Comparison of ENCODE assay signal across 13 cellular contexts in genomic region chr6:138979813-138980668, GRCh38. TPM values are rescaled to one million over a fixed set of nuclear protein-coding genes. Genes with fewer than 3 reads are reported as not detected.
DNase-seq lines count a peak whose midpoint lies in the region; ATAC-seq and TF ChIP-seq lines count a peak whose summit lies in the region.
"Had no signal": no experiment of that assay in that cellular context is flagged by ENCODE, and none has a peak within 500 bp of the region (broad histone marks: within the 10 kb centered on the region; RNA-seq: fewer than 3 reads in every experiment).

No MANE protein-coding gene starts in this region.

- POLR2A ChIA-PET in WTC11 (lab: Charles Lee): interaction anchor here (0.7 kb wide), 2 partner anchors 145 to 162 kb away, joined by 3 to 12 read pairs; no protein-coding TSS in a partner anchor

- H3K27me3 Mint-ChIP-seq in CD14-positive monocyte (ENCODE audit: low read depth in 3 of 3) (no peaks in the 10 kb centered on the region), WTC11 (ENCODE audit: low read depth) (no peaks in the 10 kb centered on the region)
- H3K27me3 Mint-ChIP-seq: activated naive CD4-positive, alpha-beta T cell treated with anti-CD3 and anti-CD28 coated beads, Interleukin-2, amount 10 ng/mL, durations not matched to agents 7 days and 5 days had no signal

- CTCF ChIA-PET in WTC11 (lab: Charles Lee): no interaction called here

- DNase-seq in CD14-positive monocyte (ENCODE audit: low spot score): no peak
- DNase-seq in WTC11 (ENCODE audit: low spot score): no peak
- no peak for DNase-seq in NCI-H1417 (lab: John Stamatoyannopoulos, UW)
- no peak for DNase-seq in activated naive CD4-positive, alpha-beta T cell treated with anti-CD3 and anti-CD28 coated beads, Interleukin-2, amount 50 U/mL, for 16 hours
- no peak for DNase-seq in anterior cingulate cortex (lab: John Stamatoyannopoulos, UW)
- DNase-seq in NCI-H2029 (lab: John Stamatoyannopoulos, UW): no peak
- DNase-seq: activated naive CD4-positive, alpha-beta T cell treated with anti-CD3 and anti-CD28 coated beads, Interleukin-2, amount 10 ng/mL, durations not matched to agents 7 days and 5 days; DMS79; esophagus squamous epithelium; Kasumi-1; stimulated activated naive CD4-positive, alpha-beta T cell treated with Interleukin-2 at 50 U/mL for 16 hours had no signal

- H3K4me1 Mint-ChIP-seq in CD14-positive monocyte (peaks cover 29% of the 10 kb centered on the region), WTC11 (peaks cover 56% of the 10 kb centered on the region)

- ATAC-seq in GM21360 (IDR thresholded peaks at IDR 0.05; ENCODE audit: unreplicated experiment): peak; percentile 63
- ATAC-seq in HG03378 (IDR thresholded peaks at IDR 0.05; ENCODE audit: unreplicated experiment): peak; percentile 65
- ATAC-seq in WTC11: no peak

- peak overlapping the region; percentile 1 to 85 (median 34) for H3K27ac Mint-ChIP-seq in CD14-positive monocyte
- H3K27ac Mint-ChIP-seq in WTC11: peak overlapping the region; percentile 26
- H3K27ac Mint-ChIP-seq: activated naive CD4-positive, alpha-beta T cell treated with anti-CD3 and anti-CD28 coated beads, Interleukin-2, amount 10 ng/mL, durations not matched to agents 7 days and 5 days had no signal

- intact Hi-C loops in CD14-positive monocyte (cut with micrococcal nuclease): loop anchor here in 1 of 2 donors (10.0 kb wide), 1 partner anchor 165 kb away; no protein-coding TSS in a partner anchor

- H3K4me3 Mint-ChIP-seq in CD14-positive monocyte (no peak overlapping the region), WTC11 (no peak overlapping the region)
- H3K4me3 Mint-ChIP-seq: activated naive CD4-positive, alpha-beta T cell treated with anti-CD3 and anti-CD28 coated beads, Interleukin-2, amount 10 ng/mL, durations not matched to agents 7 days and 5 days had no signal

- TF ChIP-seq CTCF in CD14-positive monocyte (IDR thresholded peaks at IDR 0.05) (no peak), WTC11 (IDR thresholded peaks at IDR 0.05) (no peak)

- H3K36me3 Mint-ChIP-seq in CD14-positive monocyte: no peaks in the 10 kb centered on the region
- H3K36me3 Mint-ChIP-seq in WTC11: no peaks in the 10 kb centered on the region
- H3K36me3 Mint-ChIP-seq: activated naive CD4-positive, alpha-beta T cell treated with anti-CD3 and anti-CD28 coated beads, Interleukin-2, amount 10 ng/mL, durations not matched to agents 7 days and 5 days had no signal

- H3K9me3 Mint-ChIP-seq in CD14-positive monocyte (no peaks in the 10 kb centered on the region), WTC11 (no peaks in the 10 kb centered on the region)
- H3K9me3 Mint-ChIP-seq: activated naive CD4-positive, alpha-beta T cell treated with anti-CD3 and anti-CD28 coated beads, Interleukin-2, amount 10 ng/mL, durations not matched to agents 7 days and 5 days had no signal

TF ChIP-seq in WTC11, 78 proteins besides CTCF, POLR2A, EP300 and RAD21:
- no peak for TF ChIP-seq MXD4 (CRISPR knock-in tag; IDR thresholded peaks at IDR 0.05; ENCODE audit: borderline replicate concordance)
TF ChIP-seq in WTC11: peak in this region for 0.

RNA-seq across cellular contexts. Expression of gene REPS1, which starts 8.0 kb away (rescaled TPM):
- 10 to 100 TPM; 11.9 to 14.0 TPM for polyA plus RNA-seq in CD14-positive monocyte
- total RNA-seq in WTC11 (2021): 51.0 to 55.1 TPM (median 54.6 TPM) in 3 replicates

RNA-seq across cellular contexts. Expression of gene ABRACL, which starts 48.5 kb away (rescaled TPM):
- polyA plus RNA-seq in CD14-positive monocyte: 100 to 1,000 TPM; 142 to 174 TPM
- 111 to 117 TPM (median 116 TPM) in 3 replicates for total RNA-seq in WTC11 (2021)
